In the genomic region with DNA sequence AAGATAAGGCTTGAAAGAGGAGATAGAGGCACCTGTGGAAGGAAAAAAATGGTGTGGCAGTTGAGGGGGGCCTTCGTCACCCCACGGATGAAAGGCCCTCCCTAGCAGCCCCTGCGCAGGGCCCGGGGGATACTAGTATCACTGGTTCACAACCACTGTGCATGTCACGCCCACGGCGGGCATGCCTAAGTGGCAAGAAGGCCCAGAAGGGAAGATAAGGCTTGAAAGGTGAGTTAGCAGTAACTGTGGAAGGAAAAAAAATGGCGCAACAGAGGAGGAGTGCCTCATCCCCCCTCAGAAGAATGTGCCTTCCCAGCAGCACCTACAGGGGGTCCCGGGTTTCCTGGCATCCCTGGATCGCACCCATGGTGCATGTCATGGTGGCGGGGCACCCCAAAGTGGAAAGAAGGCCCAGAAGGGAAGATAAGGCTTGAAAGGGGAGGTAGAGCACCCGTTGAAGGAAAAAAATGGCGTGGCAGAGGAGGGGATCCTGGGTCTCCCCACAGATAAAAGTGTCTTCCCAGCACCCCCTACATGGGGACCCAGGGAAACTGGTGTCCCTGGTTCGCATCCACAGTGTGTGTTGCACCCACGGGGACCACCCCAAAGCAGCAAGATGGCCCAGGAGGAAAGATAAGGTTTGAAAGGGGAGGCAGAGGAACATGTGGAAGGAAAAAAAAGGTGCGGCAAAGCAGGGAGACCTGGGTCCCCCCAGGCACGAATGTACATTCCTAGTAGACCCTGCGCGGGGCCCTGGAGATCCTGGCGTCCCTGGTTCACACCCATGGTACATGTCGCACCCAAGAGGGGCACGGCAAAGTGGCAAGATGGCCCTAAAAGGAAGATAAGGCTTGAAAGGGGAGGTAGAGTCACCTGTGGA, we compare ENCODE assay signal across 18 cellular contexts.
DNase-seq lines count a peak whose midpoint lies in the region; ATAC-seq and TF ChIP-seq lines count a peak whose summit lies in the region.
"Had no signal": no experiment of that assay in that cellular context is flagged by ENCODE, and none has a peak within 500 bp of the region (broad histone marks: within the 10 kb centered on the region; RNA-seq: fewer than 3 reads in every experiment).

No MANE protein-coding gene starts in this region.

- H3K27me3 ChIP-seq in left ventricle myocardium inferior (ENCODE audit: low read depth), result peaks cover 24% of the 10 kb centered on the region
- H3K27me3 ChIP-seq: BLaER1 had no signal

- H3K27ac ChIP-seq in left ventricle myocardium inferior (replicated peaks), result no peak overlapping the region
- H3K27ac ChIP-seq: BLaER1 had no signal

- ATAC-seq in Right ventricle myocardium inferior (no peak), GM21717 (IDR thresholded peaks at IDR 0.05; ENCODE audit: unreplicated experiment) (no peak), HG03039 (IDR thresholded peaks at IDR 0.05; ENCODE audit: unreplicated experiment) (no peak)
- ATAC-seq: GM12878, GM23338 had no signal

- no peaks in the 10 kb centered on the region for H3K4me1 ChIP-seq in left ventricle myocardium inferior
- H3K4me1 ChIP-seq: BLaER1 had no signal

- intact Hi-C loops in Right ventricle myocardium inferior (cut with DNase I), result no loop called here
- intact Hi-C loops in left ventricle myocardium inferior (cut with micrococcal nuclease), result no loop called here
- intact Hi-C loops in CD14-positive monocyte (cut with micrococcal nuclease), result no loop called here
- intact Hi-C loops in posterior vena cava (cut with DNase I), result no loop called here

- DNase-seq in Right ventricle myocardium inferior (ENCODE audit: missing footprints) (peak; percentile 65), left ventricle myocardium inferior (no peak), CD14-positive monocyte (ENCODE audit: low spot score) (peak; percentile 22), endothelial cell (ENCODE audit: low spot score) (no peak), posterior vena cava (ENCODE audit: low spot score) (peak; percentile 72)
- no peak for DNase-seq in activated CD4-positive, alpha-beta memory T cell treated with anti-CD3 and anti-CD28 coated beads, Interleukin-2, amount 10 ng/mL, durations not matched to agents 7 days and 5 days
- DNase-seq: 8988T; AML-193; Calu3; CD4-positive, CD25-positive, alpha-beta regulatory T cell; DMS 273 treated with DMSO at 0.1 percent for 48 hours; DMS79; H7 had no signal

- H3K36me3 Mint-ChIP-seq in CD14-positive monocyte (no peaks in the 10 kb centered on the region), endothelial cell (ENCODE audit: low read depth, unreplicated experiment) (peaks cover 70% of the 10 kb centered on the region)
- peaks cover 10% of the 10 kb centered on the region for H3K36me3 Mint-ChIP-seq in activated CD4-positive, alpha-beta memory T cell treated with anti-CD3 and anti-CD28 coated beads, Interleukin-2, amount 10 ng/mL, durations not matched to agents 7 days and 5 days (ENCODE audit: low read depth)

- CTCF ChIA-PET in activated CD4-positive, alpha-beta memory T cell treated with anti-CD3 and anti-CD28 coated beads, Interleukin-2, amount 10 ng/mL, durations not matched to agents 7 days and 5 days (lab: Charles Lee), result no interaction called here

- peaks cover 30% of the 10 kb centered on the region for H3K9me3 ChIP-seq in left ventricle myocardium inferior (replicated peaks)

- H3K27me3 Mint-ChIP-seq in CD14-positive monocyte (ENCODE audit: low read depth in 3 of 3), result peaks cover 0 to 7% (median 5%) of the 10 kb centered on the region in 3 donors
- peaks cover 51% of the 10 kb centered on the region for H3K27me3 Mint-ChIP-seq in endothelial cell (ENCODE audit: unreplicated experiment)
- H3K27me3 Mint-ChIP-seq in activated CD4-positive, alpha-beta memory T cell treated with anti-CD3 and anti-CD28 coated beads, Interleukin-2, amount 10 ng/mL, durations not matched to agents 7 days and 5 days, result no peaks in the 10 kb centered on the region
- H3K27me3 Mint-ChIP-seq: CD4-positive, CD25-positive, alpha-beta regulatory T cell had no signal

- H3K4me1 Mint-ChIP-seq in CD14-positive monocyte, result no peaks in the 10 kb centered on the region
- no peaks in the 10 kb centered on the region for H3K4me1 Mint-ChIP-seq in endothelial cell (ENCODE audit: unreplicated experiment)
- H3K4me1 Mint-ChIP-seq in activated CD4-positive, alpha-beta memory T cell treated with anti-CD3 and anti-CD28 coated beads, Interleukin-2, amount 10 ng/mL, durations not matched to agents 7 days and 5 days, result no peaks in the 10 kb centered on the region
- H3K4me1 Mint-ChIP-seq: CD4-positive, CD25-positive, alpha-beta regulatory T cell; GM23338 had no signal

- H3K4me3 ChIP-seq in left ventricle myocardium inferior, result no peak overlapping the region
- H3K4me3 ChIP-seq: BLaER1, GM12878, GM23338 had no signal

- TF ChIP-seq CTCF in left ventricle myocardium inferior (IDR thresholded peaks at IDR 0.05; ENCODE audit: borderline replicate concordance) (no peak), CD14-positive monocyte (IDR thresholded peaks at IDR 0.05) (no peak), endothelial cell (IDR thresholded peaks at IDR 0.05; ENCODE audit: unreplicated experiment) (no peak)

- H3K4me3 Mint-ChIP-seq in CD14-positive monocyte, result no peak overlapping the region
- H3K4me3 Mint-ChIP-seq in endothelial cell (ENCODE audit: unreplicated experiment), result peak overlapping the region; percentile 62
- H3K4me3 Mint-ChIP-seq in activated CD4-positive, alpha-beta memory T cell treated with anti-CD3 and anti-CD28 coated beads, Interleukin-2, amount 10 ng/mL, durations not matched to agents 7 days and 5 days, result no peak overlapping the region
- H3K4me3 Mint-ChIP-seq: GM23338 had no signal

- H3K36me3 ChIP-seq in left ventricle myocardium inferior, result no peaks in the 10 kb centered on the region
- H3K36me3 ChIP-seq: BLaER1 had no signal

- POLR2A ChIA-PET in activated CD4-positive, alpha-beta memory T cell treated with anti-CD3 and anti-CD28 coated beads, Interleukin-2, amount 10 ng/mL, durations not matched to agents 7 days and 5 days (lab: Charles Lee), result no interaction called here

- H3K27ac Mint-ChIP-seq in CD14-positive monocyte (no peak overlapping the region), endothelial cell (ENCODE audit: unreplicated experiment) (no peak overlapping the region)
- no peak overlapping the region for H3K27ac Mint-ChIP-seq in activated CD4-positive, alpha-beta memory T cell treated with anti-CD3 and anti-CD28 coated beads, Interleukin-2, amount 10 ng/mL, durations not matched to agents 7 days and 5 days
- H3K27ac Mint-ChIP-seq: CD4-positive, CD25-positive, alpha-beta regulatory T cell; GM23338 had no signal

- peaks cover 88 to 100% (median 98%) of the 10 kb centered on the region in 7 donors for H3K9me3 Mint-ChIP-seq in CD14-positive monocyte
- peaks cover 88% of the 10 kb centered on the region for H3K9me3 Mint-ChIP-seq in endothelial cell (ENCODE audit: unreplicated experiment)
- H3K9me3 Mint-ChIP-seq in activated CD4-positive, alpha-beta memory T cell treated with anti-CD3 and anti-CD28 coated beads, Interleukin-2, amount 10 ng/mL, durations not matched to agents 7 days and 5 days, result peaks cover 64% of the 10 kb centered on the region

Comparison
In these comparisons a context has a peak if more than half of its experiments do, and no peak if none do; other contexts are left out.
1. DNase-seq: peak in Right ventricle myocardium inferior (single experiment), CD14-positive monocyte (single experiment) and posterior vena cava (single experiment); none in left ventricle myocardium inferior (single experiment), endothelial cell (single experiment) and activated CD4-positive, alpha-beta memory T cell treated with anti-CD3 and anti-CD28 coated beads, Interleukin-2, amount 10 ng/mL, durations not matched to agents 7 days and 5 days (single experiment).